In the genomic region with DNA sequence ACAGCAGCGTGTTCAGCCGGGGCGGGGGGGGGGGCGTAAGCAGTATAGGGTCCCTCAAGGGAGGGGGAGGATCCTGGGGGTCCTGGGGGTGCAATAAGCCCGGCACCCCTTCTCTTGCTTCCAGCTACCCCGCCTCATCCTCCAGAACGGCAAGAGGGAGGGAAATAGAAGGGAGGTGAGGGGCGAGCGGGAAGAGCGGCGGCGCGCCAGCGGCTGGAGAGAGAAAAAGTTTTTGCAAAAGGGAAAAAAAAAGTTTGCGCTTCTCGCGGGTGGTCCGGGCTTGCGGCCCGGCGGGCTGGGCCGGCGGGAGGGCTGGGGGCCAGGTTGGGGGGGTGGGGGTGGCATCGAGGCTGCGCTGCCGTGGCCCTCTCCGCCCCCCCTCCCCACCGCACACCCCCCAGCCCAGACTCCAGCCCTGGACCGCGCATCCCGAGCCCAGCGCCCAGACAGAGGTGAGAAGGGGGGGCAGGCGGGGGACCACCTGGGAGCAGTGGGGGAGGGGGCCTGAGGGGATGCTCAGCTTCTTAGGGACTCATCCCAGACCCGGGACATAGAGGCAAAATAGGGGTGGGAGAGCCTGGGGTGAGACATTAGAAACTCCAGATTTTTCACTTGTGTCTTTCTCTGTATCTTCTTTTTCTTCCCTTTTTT, we compare ENCODE assay signal across 8 cellular contexts. TPM values are rescaled to one million over a fixed set of nuclear protein-coding genes. Genes with fewer than 3 reads are reported as not detected.
DNase-seq lines count a peak whose midpoint lies in the region; ATAC-seq and TF ChIP-seq lines count a peak whose summit lies in the region.

A gene (plus strand): TSS at position 36 of the 651 bp plus-strand sequence. CDS start 3,907 bp downstream, outside the sequence.

- DNase-seq in AG04449 (ENCODE audit: low read depth, low spot score) (no peak), H7 (peak; percentile 75), OCI-M1 (lab: John Stamatoyannopoulos, UW) (no peak), medulla oblongata (ENCODE audit: extremely low spot score) (no peak), NCI-H146 (lab: John Stamatoyannopoulos, UW) (no peak)
- no peak for DNase-seq in activated naive CD8-positive, alpha-beta T cell treated with anti-CD3 and anti-CD28 coated beads, Interleukin-2, amount 50 U/mL, for 24 hours
- DNase-seq in stimulated activated naive CD8-positive, alpha-beta T cell treated with anti-CD3 and anti-CD28 coated beads, Interleukin-15, amount 100 ng/mL, for 72 hours: no peak

- H3K27me3 Mint-ChIP-seq in activated naive CD8-positive, alpha-beta T cell treated with anti-CD3 and anti-CD28 coated beads, Interleukin-2, amount 50 U/mL, for 24 hours: peaks cover 6% of the 10 kb centered on the region
- H3K27me3 Mint-ChIP-seq in stimulated activated naive CD8-positive, alpha-beta T cell treated with anti-CD3 and anti-CD28 coated beads, Interleukin-15, amount 100 ng/mL, for 72 hours: peaks cover 14% of the 10 kb centered on the region

- no peak within 1 kb of the TSS for H3K27ac ChIP-seq in iPS-18a (ENCODE audit: low read length)

- ATAC-seq in activated naive CD8-positive, alpha-beta T cell treated with anti-CD3 and anti-CD28 coated beads, Interleukin-2, amount 50 U/mL, for 24 hours: no peak
- ATAC-seq in stimulated activated naive CD8-positive, alpha-beta T cell treated with anti-CD3 and anti-CD28 coated beads, Interleukin-15, amount 100 ng/mL, for 72 hours: no peak

- peak within 1 kb of the TSS; percentile 74 for H3K9ac ChIP-seq in iPS-18a (ENCODE audit: low read length)

- H3K9me3 Mint-ChIP-seq in activated naive CD8-positive, alpha-beta T cell treated with anti-CD3 and anti-CD28 coated beads, Interleukin-2, amount 50 U/mL, for 24 hours: no peaks in the 10 kb centered on the region
- H3K9me3 Mint-ChIP-seq in stimulated activated naive CD8-positive, alpha-beta T cell treated with anti-CD3 and anti-CD28 coated beads, Interleukin-15, amount 100 ng/mL, for 72 hours: no peaks in the 10 kb centered on the region

- H3K9me3 ChIP-seq in iPS-18a (ENCODE audit: control insufficient read depth, low read depth, low read length): no peaks in the 10 kb centered on the region

- H3K4me3 ChIP-seq in AG04449 (ENCODE audit: low read depth, low read length) (peak within 1 kb of the TSS; percentile 77), H7 (ENCODE audit: insufficient read depth, low read depth, low read length) (peak within 1 kb of the TSS; percentile 75), iPS-18a (ENCODE audit: low read length) (peak within 1 kb of the TSS; percentile 65)

- TF ChIP-seq CTCF in AG04449 (IDR thresholded peaks at IDR 0.05; ENCODE audit: insufficient read depth, low read length, missing control alignments): no peak

- CTCF ChIA-PET in AG04449 (lab: Yijun Ruan, JAX): interaction anchor here (0.7 to 19.6 kb wide), 26 partner anchors 8 to 246 kb away, joined by 3 to 880 read pairs (median 5); a partner anchor contains a TSS

- peak within 1 kb of the TSS; percentile 89 for H3K4me3 Mint-ChIP-seq in activated naive CD8-positive, alpha-beta T cell treated with anti-CD3 and anti-CD28 coated beads, Interleukin-2, amount 50 U/mL, for 24 hours
- H3K4me3 Mint-ChIP-seq in stimulated activated naive CD8-positive, alpha-beta T cell treated with anti-CD3 and anti-CD28 coated beads, Interleukin-15, amount 100 ng/mL, for 72 hours: peak within 1 kb of the TSS; percentile 90 to 95

- POLR2A ChIA-PET in AG04449 (lab: Yijun Ruan, JAX): interaction anchor here (1.2 to 1.4 kb wide), 2 partner anchors 57 to 71 kb away, joined by 3 to 10 read pairs; no protein-coding TSS in a partner anchor

- peak within 1 kb of the TSS; percentile 83 for H3K27ac Mint-ChIP-seq in activated naive CD8-positive, alpha-beta T cell treated with anti-CD3 and anti-CD28 coated beads, Interleukin-2, amount 50 U/mL, for 24 hours
- peak within 1 kb of the TSS; percentile 89 to 98 for H3K27ac Mint-ChIP-seq in stimulated activated naive CD8-positive, alpha-beta T cell treated with anti-CD3 and anti-CD28 coated beads, Interleukin-15, amount 100 ng/mL, for 72 hours

- H3K4me1 Mint-ChIP-seq in activated naive CD8-positive, alpha-beta T cell treated with anti-CD3 and anti-CD28 coated beads, Interleukin-2, amount 50 U/mL, for 24 hours: peaks cover 65% of the 10 kb centered on the region
- peaks cover 97% of the 10 kb centered on the region for H3K4me1 Mint-ChIP-seq in stimulated activated naive CD8-positive, alpha-beta T cell treated with anti-CD3 and anti-CD28 coated beads, Interleukin-15, amount 100 ng/mL, for 72 hours

- no peaks in the 10 kb centered on the region for H3K36me3 Mint-ChIP-seq in activated naive CD8-positive, alpha-beta T cell treated with anti-CD3 and anti-CD28 coated beads, Interleukin-2, amount 50 U/mL, for 24 hours (ENCODE audit: low read depth)

- H3K4me1 ChIP-seq in iPS-18a (ENCODE audit: control insufficient read depth, low read depth, low read length): peaks cover 21% of the 10 kb centered on the region

- H3K27me3 ChIP-seq in H7 (ENCODE audit: control insufficient read depth, insufficient read depth, low read length) (peaks cover 1% of the 10 kb centered on the region; the same call in 1 of the 2 replicates), iPS-18a (ENCODE audit: control insufficient read depth, insufficient read depth, low read length) (no peaks in the 10 kb centered on the region)

- H3K36me3 ChIP-seq in H7 (replicated peaks; ENCODE audit: control insufficient read depth, insufficient read depth, low read length) (no peaks in the 10 kb centered on the region; the same call in none of the 2 replicates), iPS-18a (ENCODE audit: control insufficient read depth, low read depth, low read length) (no peaks in the 10 kb centered on the region)

RNA-seq across cellular contexts. Expression of the gene that starts here (rescaled TPM):
- total RNA-seq in H7 (2014; rRNA removed; shearing (Covaris generic)): 9.7 and 13.1 TPM in 2 replicates
